ENCODE assay signal across 8 cellular contexts in genomic region chr3:133575121-133575520, GRCh38. TPM values are rescaled to one million over a fixed set of nuclear protein-coding genes. Genes with fewer than 3 reads are reported as not detected.
DNase-seq lines count a peak whose midpoint lies in the region; FAIRE-seq and TF ChIP-seq lines count a peak whose summit lies in the region.

No MANE protein-coding gene starts in this region.

- H3K27me3 Mint-ChIP-seq in T-helper 1 cell treated with Interleukin-12 subunit alpha and Interleukin-12 subunit beta and Interleukin-4 antibody, amounts not matched to agents 30 μg/mL and 1 μg/mL, for 36 hours (ENCODE audit: low read depth) = no peaks in the 10 kb centered on the region

- peak overlapping the region; percentile 96 for H3K27ac Mint-ChIP-seq in T-helper 1 cell treated with Interleukin-12 subunit alpha and Interleukin-12 subunit beta and Interleukin-4 antibody, amounts not matched to agents 30 μg/mL and 1 μg/mL, for 36 hours

- no peaks in the 10 kb centered on the region for H3K9me3 Mint-ChIP-seq in T-helper 1 cell treated with Interleukin-12 subunit alpha and Interleukin-12 subunit beta and Interleukin-4 antibody, amounts not matched to agents 30 μg/mL and 1 μg/mL, for 36 hours

- peak overlapping the region; percentile 100 for H3K4me3 ChIP-seq in GM08714 (ENCODE audit: low read length)
- peak overlapping the region; percentile 66 for H3K4me3 ChIP-seq in fibroblast of mammary gland (ENCODE audit: control insufficient read depth, low read depth, low read length)

- H3K4me3 Mint-ChIP-seq in T-helper 1 cell treated with Interleukin-12 subunit alpha and Interleukin-12 subunit beta and Interleukin-4 antibody, amounts not matched to agents 30 μg/mL and 1 μg/mL, for 36 hours = peak overlapping the region; percentile 94

- in situ Hi-C loops in ACHN (cut with HindIII; ENCODE audit: low pct_ligation_motif_present, low pct_unique_long_range_greater_than_20kb, low sequenced_read_pairs) = no loop called here

- peaks cover 37% of the 10 kb centered on the region for H3K36me3 Mint-ChIP-seq in T-helper 1 cell treated with Interleukin-12 subunit alpha and Interleukin-12 subunit beta and Interleukin-4 antibody, amounts not matched to agents 30 μg/mL and 1 μg/mL, for 36 hours (ENCODE audit: low read depth)

- FAIRE-seq in GM12892 (lab: Jason Lieb, UNC) = no peak

- TF ChIP-seq CTCF in fibroblast of mammary gland (conservative IDR thresholded peaks at IDR 0.05; ENCODE audit: control insufficient read depth, insufficient read depth, low read depth, low read length) = no peak

- peaks cover 55% of the 10 kb centered on the region for H3K4me1 Mint-ChIP-seq in T-helper 1 cell treated with Interleukin-12 subunit alpha and Interleukin-12 subunit beta and Interleukin-4 antibody, amounts not matched to agents 30 μg/mL and 1 μg/mL, for 36 hours (ENCODE audit: low read depth)

- no peak for TF ChIP-seq POLR2A in GM12892 (IDR thresholded peaks at IDR 0.05; ENCODE audit: low read depth, low read length)

- no peak for DNase-seq in fibroblast of mammary gland (ENCODE audit: low read depth)
- DNase-seq in pons (ENCODE audit: low spot score) = peak; percentile 17
- no peak for DNase-seq in GM12892 (ENCODE audit: insufficient read length)
- DNase-seq in ACHN = no peak
- no peak for DNase-seq in cortex of kidney (lab: John Stamatoyannopoulos, UW)
- no peak for DNase-seq in mesenteric fat pad (ENCODE audit: low spot score)

RNA-seq across cellular contexts. Expression of gene CDV3, which starts 1.6 kb away (rescaled TPM):
- polyA plus RNA-seq in GM12892 (2012; ENCODE audit: missing spikeins) = 133 TPM
- 238 TPM for total RNA-seq in mesenteric fat pad
